In genomic region chr7:5452470-5452899, GRCh38 we compare ENCODE assay signal across 1 cellular context.
TF ChIP-seq lines count a peak whose summit lies in the region.

No MANE protein-coding gene starts in this region.

TF ChIP-seq in IMR-90, 13 proteins besides CTCF, POLR2A, EP300 and RAD21 (continued from another document):
- TF ChIP-seq USF2 (IDR thresholded peaks at IDR 0.05; ENCODE audit: low read depth, low read length) (no peak), SMC3 (IDR thresholded peaks at IDR 0.05; ENCODE audit: low read depth, low read length) (no peak)
